ENCODE assay signal across 8 cellular contexts in genomic region chr6:109455502-109456282, GRCh38. TPM values are rescaled to one million over a fixed set of nuclear protein-coding genes. Genes with fewer than 3 reads are reported as not detected.
A peak's percentile ranks its signal among the peaks of the same experiment; 100 is the strongest.
DNase-seq lines count a peak whose midpoint lies in the region; ATAC-seq, FAIRE-seq and TF ChIP-seq lines count a peak whose summit lies in the region.

MICAL1 (minus strand) TSS chr6:109455772; CDS start chr6:109454196, 1,576 bp downstream.

- H3K27me3 ChIP-seq in RWPE2 (ENCODE audit: insufficient read depth, poor library complexity, severe bottlenecking) (no peaks in the 10 kb centered on the region), tibial artery (no peaks in the 10 kb centered on the region)

- H3K4me3 ChIP-seq in RWPE2 (ENCODE audit: severe bottlenecking) (peak within 1 kb of the TSS; percentile 79), tibial artery (peak within 1 kb of the TSS; percentile 77 to 79)

- FAIRE-seq in frontal cortex (lab: Jason Lieb, UNC): no peak

- DNase-seq in DMS153 (lab: John Stamatoyannopoulos, UW) (peak; percentile 71), GM20000 (ENCODE audit: low spot score) (peak; percentile 89), HT-29 (ENCODE audit: low spot score) (peak; percentile 80), RWPE2 (ENCODE audit: low spot score) (no peak), activated gamma-delta T cell (lab: John Stamatoyannopoulos, UW) (peak; percentile 76), frontal cortex (ENCODE audit: low spot score in 2 of 2) (peak; percentile 71 to 72), nucleus accumbens (lab: John Stamatoyannopoulos, UW) (peak in 34 of 56 donors; percentile 20 to 76 (median 54)), tibial artery (peak; percentile 75 to 90)

- TF ChIP-seq CTCF in GM20000 (IDR thresholded peaks at IDR 0.05; ENCODE audit: extremely low read depth, missing control alignments): no peak
- peak; percentile 29 for TF ChIP-seq CTCF in RWPE2 (IDR thresholded peaks at IDR 0.05; ENCODE audit: poor library complexity, severe bottlenecking)
- TF ChIP-seq CTCF in tibial artery (IDR thresholded peaks at IDR 0.05): peak; percentile 31 to 46

- intact Hi-C loops in tibial artery (cut with DNase I; ENCODE audit: low total_unique reads): loop anchor here (2.0 kb wide), 1 partner anchor 27 kb away; the partner anchor contains the start of gene ZBTB24

- H3K4me1 ChIP-seq in RWPE2 (ENCODE audit: insufficient read depth, poor library complexity, severe bottlenecking): no peaks in the 10 kb centered on the region
- peaks cover 0 to 29% (median 26%) of the 10 kb centered on the region in 4 donors for H3K4me1 ChIP-seq in tibial artery

- ATAC-seq in RWPE2 (ENCODE audit: low read depth): peak; percentile 75

- H3K9me3 ChIP-seq in RWPE2 (ENCODE audit: severe bottlenecking): no peaks in the 10 kb centered on the region
- no peaks in the 10 kb centered on the region for H3K9me3 ChIP-seq in tibial artery

- H3K36me3 ChIP-seq in RWPE2 (ENCODE audit: low read depth) (peaks cover 9% of the 10 kb centered on the region), tibial artery (peaks cover 0 to 14% (median 14%) of the 10 kb centered on the region in 3 donors)

- peak within 1 kb of the TSS; percentile 38 for H3K27ac ChIP-seq in RWPE2 (ENCODE audit: poor library complexity, severe bottlenecking)
- H3K27ac ChIP-seq in tibial artery: peak within 1 kb of the TSS; percentile 86

RNA-seq across cellular contexts. Expression of gene MICAL1, which starts in this region (rescaled TPM):
- total RNA-seq in HT-29 (2014; rRNA removed; shearing (Covaris generic)): 23.6 and 26.4 TPM in 2 replicates
- total RNA-seq in frontal cortex: 27.3 TPM
